ENCODE assay signal across 1 cellular context in the genomic region with DNA sequence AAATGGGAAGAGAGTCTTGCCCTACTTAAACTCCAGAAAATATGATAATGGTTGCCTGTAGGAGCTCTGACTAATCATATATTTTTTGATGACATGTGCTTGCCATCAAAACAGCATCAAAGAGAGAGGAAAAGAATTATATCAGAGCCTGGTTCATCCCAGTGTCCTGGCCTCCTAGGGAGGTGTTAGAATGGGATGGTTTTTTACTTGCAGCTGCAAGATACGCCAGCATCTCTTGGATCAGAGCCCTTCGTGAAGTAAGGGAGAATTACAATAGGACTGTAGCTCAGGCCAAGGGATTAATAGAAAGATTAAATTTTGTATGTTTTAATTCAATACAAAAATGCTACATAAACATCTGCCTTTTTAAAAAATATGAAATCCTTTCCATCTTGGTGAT.
TF ChIP-seq lines count a peak whose summit lies in the region.

No MANE protein-coding gene starts in this region.

TF ChIP-seq in WTC11, 78 proteins besides CTCF, POLR2A, EP300 and RAD21 (continued from another document):
- TF ChIP-seq, protein P1, sequence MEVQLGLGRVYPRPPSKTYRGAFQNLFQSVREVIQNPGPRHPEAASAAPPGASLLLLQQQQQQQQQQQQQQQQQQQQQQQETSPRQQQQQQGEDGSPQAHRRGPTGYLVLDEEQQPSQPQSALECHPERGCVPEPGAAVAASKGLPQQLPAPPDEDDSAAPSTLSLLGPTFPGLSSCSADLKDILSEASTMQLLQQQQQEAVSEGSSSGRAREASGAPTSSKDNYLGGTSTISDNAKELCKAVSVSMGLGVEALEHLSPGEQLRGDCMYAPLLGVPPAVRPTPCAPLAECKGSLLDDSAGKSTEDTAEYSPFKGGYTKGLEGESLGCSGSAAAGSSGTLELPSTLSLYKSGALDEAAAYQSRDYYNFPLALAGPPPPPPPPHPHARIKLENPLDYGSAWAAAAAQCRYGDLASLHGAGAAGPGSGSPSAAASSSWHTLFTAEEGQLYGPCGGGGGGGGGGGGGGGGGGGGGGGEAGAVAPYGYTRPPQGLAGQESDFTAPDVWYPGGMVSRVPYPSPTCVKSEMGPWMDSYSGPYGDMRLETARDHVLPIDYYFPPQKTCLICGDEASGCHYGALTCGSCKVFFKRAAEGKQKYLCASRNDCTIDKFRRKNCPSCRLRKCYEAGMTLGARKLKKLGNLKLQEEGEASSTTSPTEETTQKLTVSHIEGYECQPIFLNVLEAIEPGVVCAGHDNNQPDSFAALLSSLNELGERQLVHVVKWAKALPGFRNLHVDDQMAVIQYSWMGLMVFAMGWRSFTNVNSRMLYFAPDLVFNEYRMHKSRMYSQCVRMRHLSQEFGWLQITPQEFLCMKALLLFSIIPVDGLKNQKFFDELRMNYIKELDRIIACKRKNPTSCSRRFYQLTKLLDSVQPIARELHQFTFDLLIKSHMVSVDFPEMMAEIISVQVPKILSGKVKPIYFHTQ (CRISPR knock-in tag; IDR thresholded peaks at IDR 0.05): no peak
- TF ChIP-seq NFATC4 (CRISPR knock-in tag; IDR thresholded peaks at IDR 0.05) (no peak), MXD4 (CRISPR knock-in tag; IDR thresholded peaks at IDR 0.05; ENCODE audit: borderline replicate concordance) (no peak), GABPB1 (CRISPR knock-in tag; IDR thresholded peaks at IDR 0.05) (no peak), SMAD4 (CRISPR knock-in tag; IDR thresholded peaks at IDR 0.05) (no peak), SMAD3 (CRISPR knock-in tag; IDR thresholded peaks at IDR 0.05; ENCODE audit: borderline replicate concordance) (no peak), ZNF317 (CRISPR knock-in tag; IDR thresholded peaks at IDR 0.05; ENCODE audit: borderline replicate concordance, low read depth) (no peak)
- TF ChIP-seq, protein P2, sequence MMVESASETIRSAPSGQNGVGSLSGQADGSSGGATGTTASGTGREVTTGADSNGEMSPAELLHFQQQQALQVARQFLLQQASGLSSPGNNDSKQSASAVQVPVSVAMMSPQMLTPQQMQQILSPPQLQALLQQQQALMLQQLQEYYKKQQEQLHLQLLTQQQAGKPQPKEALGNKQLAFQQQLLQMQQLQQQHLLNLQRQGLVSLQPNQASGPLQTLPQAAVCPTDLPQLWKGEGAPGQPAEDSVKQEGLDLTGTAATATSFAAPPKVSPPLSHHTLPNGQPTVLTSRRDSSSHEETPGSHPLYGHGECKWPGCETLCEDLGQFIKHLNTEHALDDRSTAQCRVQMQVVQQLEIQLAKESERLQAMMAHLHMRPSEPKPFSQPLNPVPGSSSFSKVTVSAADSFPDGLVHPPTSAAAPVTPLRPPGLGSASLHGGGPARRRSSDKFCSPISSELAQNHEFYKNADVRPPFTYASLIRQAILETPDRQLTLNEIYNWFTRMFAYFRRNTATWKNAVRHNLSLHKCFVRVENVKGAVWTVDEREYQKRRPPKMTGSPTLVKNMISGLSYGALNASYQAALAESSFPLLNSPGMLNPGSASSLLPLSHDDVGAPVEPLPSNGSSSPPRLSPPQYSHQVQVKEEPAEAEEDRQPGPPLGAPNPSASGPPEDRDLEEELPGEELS (CRISPR knock-in tag; IDR thresholded peaks at IDR 0.05): no peak
- TF ChIP-seq, protein P3, sequence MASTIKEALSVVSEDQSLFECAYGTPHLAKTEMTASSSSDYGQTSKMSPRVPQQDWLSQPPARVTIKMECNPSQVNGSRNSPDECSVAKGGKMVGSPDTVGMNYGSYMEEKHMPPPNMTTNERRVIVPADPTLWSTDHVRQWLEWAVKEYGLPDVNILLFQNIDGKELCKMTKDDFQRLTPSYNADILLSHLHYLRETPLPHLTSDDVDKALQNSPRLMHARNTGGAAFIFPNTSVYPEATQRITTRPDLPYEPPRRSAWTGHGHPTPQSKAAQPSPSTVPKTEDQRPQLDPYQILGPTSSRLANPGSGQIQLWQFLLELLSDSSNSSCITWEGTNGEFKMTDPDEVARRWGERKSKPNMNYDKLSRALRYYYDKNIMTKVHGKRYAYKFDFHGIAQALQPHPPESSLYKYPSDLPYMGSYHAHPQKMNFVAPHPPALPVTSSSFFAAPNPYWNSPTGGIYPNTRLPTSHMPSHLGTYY (CRISPR knock-in tag; IDR thresholded peaks at IDR 0.05): no peak
- TF ChIP-seq, protein P4, sequence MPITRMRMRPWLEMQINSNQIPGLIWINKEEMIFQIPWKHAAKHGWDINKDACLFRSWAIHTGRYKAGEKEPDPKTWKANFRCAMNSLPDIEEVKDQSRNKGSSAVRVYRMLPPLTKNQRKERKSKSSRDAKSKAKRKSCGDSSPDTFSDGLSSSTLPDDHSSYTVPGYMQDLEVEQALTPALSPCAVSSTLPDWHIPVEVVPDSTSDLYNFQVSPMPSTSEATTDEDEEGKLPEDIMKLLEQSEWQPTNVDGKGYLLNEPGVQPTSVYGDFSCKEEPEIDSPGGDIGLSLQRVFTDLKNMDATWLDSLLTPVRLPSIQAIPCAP (CRISPR knock-in tag; IDR thresholded peaks at IDR 0.05): no peak
